21 cellular contexts compared by ENCODE assay signal in genomic region chr19:22523940-22524339, GRCh38.
DNase-seq lines count a peak whose midpoint lies in the region; ATAC-seq and TF ChIP-seq lines count a peak whose summit lies in the region.
"Had no signal": no experiment of that assay in that cellular context is flagged by ENCODE, and none has a peak within 500 bp of the region (broad histone marks: within the 10 kb centered on the region; RNA-seq: fewer than 3 reads in every experiment).

No MANE protein-coding gene starts in this region.

- no peaks in the 10 kb centered on the region for H3K9me3 ChIP-seq in testis
- H3K9me3 ChIP-seq: BE2C had no signal

- H3K27me3 ChIP-seq in testis, result no peaks in the 10 kb centered on the region
- H3K27me3 ChIP-seq: BE2C, BLaER1 had no signal

- 81 to 98% methylated on average over 4 of the region's 4 CpGs for WGBS in testis, 2 donors

- no peak for TF ChIP-seq CTCF in NB4 (IDR thresholded peaks at IDR 0.05; ENCODE audit: low read depth, low read length)
- TF ChIP-seq CTCF in osteocyte (IDR thresholded peaks at IDR 0.05), result no peak
- TF ChIP-seq CTCF in testis (IDR thresholded peaks at IDR 0.05), result no peak

- no peak overlapping the region for H3K4me3 Mint-ChIP-seq in osteocyte (ENCODE audit: unreplicated experiment)
- H3K4me3 Mint-ChIP-seq: CD14-positive monocyte; CD4-positive, alpha-beta memory T cell; CD4-positive, CD25-positive, alpha-beta regulatory T cell; CD8-positive, alpha-beta memory T cell had no signal

- no peak for ATAC-seq in HG02885 (IDR thresholded peaks at IDR 0.05; ENCODE audit: poor library complexity, unreplicated experiment)

- no peaks in the 10 kb centered on the region for H3K4me1 ChIP-seq in testis
- H3K4me1 ChIP-seq: BE2C, BLaER1 had no signal

- no peaks in the 10 kb centered on the region for H3K27me3 Mint-ChIP-seq in osteocyte (ENCODE audit: unreplicated experiment)
- H3K27me3 Mint-ChIP-seq: CD4-positive, alpha-beta memory T cell; CD8-positive, alpha-beta memory T cell had no signal

- no peaks in the 10 kb centered on the region for H3K36me3 ChIP-seq in testis (ENCODE audit: low read depth, missing control alignments)
- H3K36me3 ChIP-seq: BE2C, BLaER1 had no signal

- H3K36me3 Mint-ChIP-seq in osteocyte (ENCODE audit: unreplicated experiment), result no peaks in the 10 kb centered on the region
- H3K36me3 Mint-ChIP-seq: CD14-positive monocyte; CD4-positive, CD25-positive, alpha-beta regulatory T cell had no signal

- intact Hi-C loops in testis (cut with DNase I; ENCODE audit: low total_unique reads), result no loop called here

- H3K4me1 Mint-ChIP-seq in osteocyte (ENCODE audit: unreplicated experiment), result no peaks in the 10 kb centered on the region
- H3K4me1 Mint-ChIP-seq: CD14-positive monocyte; CD4-positive, alpha-beta memory T cell; CD4-positive, CD25-positive, alpha-beta regulatory T cell; CD8-positive, alpha-beta memory T cell had no signal

- peaks cover 53% of the 10 kb centered on the region for H3K9me3 Mint-ChIP-seq in osteocyte (ENCODE audit: unreplicated experiment)

- no peak overlapping the region for H3K27ac ChIP-seq in testis
- H3K27ac ChIP-seq: BLaER1 had no signal

- DNase-seq in NB4 (ENCODE audit: low read depth) (peak; percentile 82), RPMI8226 (peak; percentile 39), osteocyte (ENCODE audit: extremely low spot score, unreplicated experiment) (peak; percentile 27), testis (no peak), germinal center (ENCODE audit: low spot score) (no peak)
- DNase-seq: 8988T; ACHN; BE2C; C1 segment of cervical spinal cord; CD4-positive, alpha-beta memory T cell; CD4-positive, CD25-positive, alpha-beta regulatory T cell; CD8-positive, alpha-beta memory T cell; COR-L47; DMS 273 treated with DMSO at 0.1 percent for 48 hours; DMS153; DMS53; DMS79; GF-D8 had no signal

- H3K27ac Mint-ChIP-seq in osteocyte (ENCODE audit: unreplicated experiment), result no peak overlapping the region
- H3K27ac Mint-ChIP-seq: CD14-positive monocyte; CD8-positive, alpha-beta memory T cell had no signal

- TF ChIP-seq POLR2A in NB4 (IDR thresholded peaks at IDR 0.05; ENCODE audit: extremely low read depth, insufficient read length) (no peak), testis (IDR thresholded peaks at IDR 0.05) (no peak)

- H3K4me3 ChIP-seq in NB4 (ENCODE audit: low read depth, low read length), result no peak overlapping the region
- H3K4me3 ChIP-seq in testis, result no peak overlapping the region
- H3K4me3 ChIP-seq: BLaER1 had no signal

Comparison
In these comparisons a context has a peak if more than half of its experiments do, and no peak if none do; other contexts are left out.
1. DNase-seq: peak in NB4 (single experiment), RPMI8226 (single experiment) and osteocyte (single experiment); none in testis (single experiment) and germinal center (single experiment).